In the genomic region with DNA sequence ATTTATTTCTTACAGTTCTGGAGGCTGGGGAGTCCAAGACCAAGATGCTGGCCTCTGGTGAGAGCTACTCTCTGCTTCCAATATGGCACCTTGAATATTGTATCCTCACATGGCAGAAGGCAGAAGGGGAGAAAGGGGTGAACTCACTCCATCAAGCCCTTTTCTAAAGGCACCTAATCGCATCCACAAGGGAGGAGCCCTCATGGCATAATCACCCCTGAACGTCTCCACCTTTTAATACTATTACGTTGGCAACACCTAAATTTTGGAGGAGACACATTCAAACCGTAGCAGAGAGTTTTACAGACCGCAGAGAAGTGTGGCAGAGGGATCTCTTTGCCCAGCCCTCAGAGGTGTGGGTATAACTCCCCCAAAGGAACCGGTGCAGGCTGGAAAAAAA, we compare ENCODE assay signal across 33 cellular contexts.
"Had no signal": no experiment of that assay in that cellular context is flagged by ENCODE, and none has a peak within 500 bp of the region (broad histone marks: within the 10 kb centered on the region; RNA-seq: fewer than 3 reads in every experiment).

No MANE protein-coding gene starts in this region.

- ATAC-seq: activated CD8-positive, alpha-beta T cell treated with anti-CD3 and anti-CD28 coated beads for 36 hours; activated naive CD4-positive, alpha-beta T cell treated with anti-CD3 and anti-CD28 coated beads, Interleukin-2, amount 50 U/mL, for 72 hours; activated T-cell treated with anti-CD3 and anti-CD28 coated beads, Interleukin-2, amount 50 U/mL, for 4 hours; activated T-cell treated with anti-CD3 and anti-CD28 coated beads, Interleukin-2, amount 50 U/mL, for 72 hours; activated T-helper 17 cell treated with anti-CD3 and anti-CD28 coated beads, Interleukin-2, amount 50 U/mL, for 72 hours; body of pancreas had no signal

- H3K9me3 ChIP-seq: adrenal gland, body of pancreas, breast epithelium had no signal

- H3K27ac ChIP-seq: adrenal gland, body of pancreas, brain microvascular endothelial cell, breast epithelium, VCaP had no signal

- H3K4me1 ChIP-seq: adrenal gland, body of pancreas, breast epithelium had no signal

- H3K4me3 ChIP-seq: adrenal gland, body of pancreas, breast epithelium had no signal

- H3K36me3 ChIP-seq: adrenal gland, brain microvascular endothelial cell, breast epithelium had no signal

- H3K27me3 ChIP-seq: adrenal gland, body of pancreas, breast epithelium had no signal

- DNase-seq: activated B cell treated with CpG ODN at 0.5 μM for 24 hours; activated CD4-positive, alpha-beta memory T cell treated with anti-CD3 and anti-CD28 coated beads for 36 hours; activated CD4-positive, alpha-beta T cell treated with anti-CD3 and anti-CD28 coated beads for 4 hours; activated CD4-positive, alpha-beta T cell treated with anti-CD3 and anti-CD28 coated beads, Interleukin-2, amount 10 ng/mL, durations not matched to agents 24 days and 14 days; activated CD4-positive, alpha-beta T cell treated with anti-CD3 and anti-CD28 coated beads, Interleukin-2, amount 50 U/mL, for 1 hour; activated CD4-positive, alpha-beta T cell treated with anti-CD3 and anti-CD28 coated beads, Interleukin-2, amount 50 U/mL, for 4 hours; activated CD4-positive, CD25-positive, alpha-beta regulatory T cell treated with anti-CD3 and anti-CD28 coated beads, Interleukin-2, amount 50 U/mL, for 72 hours; activated CD8-positive, alpha-beta memory T cell treated with anti-CD3 and anti-CD28 coated beads, Interleukin-2, amount 50 U/mL, for 4 hours; activated CD8-positive, alpha-beta T cell treated with anti-CD3 and anti-CD28 coated beads for 36 hours; activated effector memory CD4-positive, alpha-beta T cell treated with anti-CD3 and anti-CD28 coated beads, Interleukin-2, amount 50 U/mL, for 16 hours; activated gamma-delta T cell treated with Interleukin-2 at 50 U/mL for 16 hours; activated naive CD4-positive, alpha-beta T cell; activated naive CD4-positive, alpha-beta T cell treated with anti-CD3 and anti-CD28 coated beads for 36 hours; activated naive CD4-positive, alpha-beta T cell treated with anti-CD3 and anti-CD28 coated beads, Interleukin-2, amount 50 U/mL, for 16 hours; activated naive CD8-positive, alpha-beta T cell treated with anti-CD3 and anti-CD28 coated beads for 36 hours; activated T-cell treated with anti-CD3 and anti-CD28 coated beads for 4 hours; activated T-cell treated with anti-CD3 and anti-CD28 coated beads, Interleukin-2, amount 50 U/mL, for 1 hour; activated T-cell treated with anti-CD3 and anti-CD28 coated beads, Interleukin-2, amount 50 U/mL, for 4 hours; activated T-cell treated with anti-CD3 and anti-CD28 coated beads, Interleukin-2, amount 50 U/mL, for 72 hours; adrenal gland; amniotic stem cell; aorta; body of pancreas; brain microvascular endothelial cell; caudate nucleus; SW 1271; T-helper 1 cell; T-helper 2 cell; T-helper 9 cell had no signal
